In genomic region chr3:122793568-122794416, GRCh38 we compare ENCODE assay signal across 8 cellular contexts. TPM values are rescaled to one million over a fixed set of nuclear protein-coding genes. Genes with fewer than 3 reads are reported as not detected.
DNase-seq lines count a peak whose midpoint lies in the region; ATAC-seq lines count a peak whose summit lies in the region.

TSS of gene HSPBAP1 (minus strand) at chr3:122793831. CDS start at chr3:122793680, 151 bp downstream.

- H3K36me3 Mint-ChIP-seq in activated CD4-positive, alpha-beta T cell treated with anti-CD3 and anti-CD28 coated beads, Interleukin-2, amount 10 ng/mL, durations not matched to agents 24 days and 14 days (ENCODE audit: low read depth): peaks cover 5% of the 10 kb centered on the region

- H3K14ac ChIP-seq in mesenchymal stem cell (ENCODE audit: low read length in 2 of 2): peak within 1 kb of the TSS in 1 of 2 experiments; percentile 98

- H3K9ac ChIP-seq in mesenchymal stem cell (ENCODE audit: low read length): peak within 1 kb of the TSS; percentile 97

- peak within 1 kb of the TSS; percentile 42 to 100 for H2BK12ac ChIP-seq in mesenchymal stem cell (ENCODE audit: low read length in 2 of 2)

- H3K27me3 Mint-ChIP-seq in activated CD4-positive, alpha-beta T cell treated with anti-CD3 and anti-CD28 coated beads, Interleukin-2, amount 10 ng/mL, durations not matched to agents 24 days and 14 days: no peaks in the 10 kb centered on the region

- intact Hi-C loops in activated CD4-positive, alpha-beta T cell treated with anti-CD3 and anti-CD28 coated beads, Interleukin-2, amount 10 ng/mL, durations not matched to agents 24 days and 14 days (cut with micrococcal nuclease): loop anchor here (1.0 to 5.0 kb wide), 4 partner anchors 377 to 1247 kb away; partner anchors contain the start of genes FAM162A, SEC22A and WDR5B

- DNase-seq in A172 (ENCODE audit: low spot score) (peak; percentile 81), GM19238 (ENCODE audit: insufficient read length, low spot score) (peak; percentile 87), mesenchymal stem cell (peak; percentile 96), NCI-H526 (lab: John Stamatoyannopoulos, UW) (no peak)
- DNase-seq in activated CD4-positive, alpha-beta T cell treated with anti-CD3 and anti-CD28 coated beads, Interleukin-2, amount 10 ng/mL, durations not matched to agents 24 days and 14 days: peak; percentile 97
- peak; percentile 85 for DNase-seq in stimulated activated CD8-positive, alpha-beta memory T cell treated with anti-CD3 and anti-CD28 coated beads, Interleukin-15, amount 100 ng/mL, for 1 hour (ENCODE audit: low read depth)

- H3K4ac ChIP-seq in mesenchymal stem cell (ENCODE audit: low read depth in 1 of 2, low read length in 2 of 2): peak within 1 kb of the TSS; percentile 88 to 92

- peak within 1 kb of the TSS; percentile 48 for H2BK5ac ChIP-seq in mesenchymal stem cell (ENCODE audit: low read depth, low read length, poor library complexity, severe bottlenecking)

- peak within 1 kb of the TSS; percentile 54 for H2BK120ac ChIP-seq in mesenchymal stem cell (ENCODE audit: low read depth, low read length)

- peaks cover 6% of the 10 kb centered on the region for H3K4me1 ChIP-seq in ectodermal cell (ENCODE audit: control insufficient read depth, insufficient read depth, low read length)
- H3K4me1 ChIP-seq in mesenchymal stem cell (ENCODE audit: control insufficient read depth, insufficient read depth, low read depth, low read length): peaks cover 4% of the 10 kb centered on the region

- peak within 1 kb of the TSS; percentile 87 to 89 for H3K18ac ChIP-seq in mesenchymal stem cell (ENCODE audit: low read depth in 1 of 2, low read length in 2 of 2)

- peak within 1 kb of the TSS in 1 of 2 experiments; percentile 89 for H3K23ac ChIP-seq in mesenchymal stem cell (ENCODE audit: low read length in 2 of 2)

- H3K4me3 ChIP-seq in ectodermal cell (ENCODE audit: insufficient read depth, low read depth, low read length) (peak within 1 kb of the TSS; percentile 77), mesenchymal stem cell (ENCODE audit: insufficient read depth in 1 of 2, low read depth in 1 of 2, low read length in 2 of 2) (peak within 1 kb of the TSS; percentile 90 to 97)

- H3K4me3 Mint-ChIP-seq in activated CD4-positive, alpha-beta T cell treated with anti-CD3 and anti-CD28 coated beads, Interleukin-2, amount 10 ng/mL, durations not matched to agents 24 days and 14 days: peak within 1 kb of the TSS; percentile 90

- H3K36me3 ChIP-seq in ectodermal cell (ENCODE audit: control insufficient read depth, insufficient read depth, low read length) (no peaks in the 10 kb centered on the region), mesenchymal stem cell (ENCODE audit: control insufficient read depth in 1 of 2, insufficient read depth in 2 of 2, low read depth in 1 of 2, low read length in 2 of 2) (no peaks in the 10 kb centered on the region)

- H3K9me3 ChIP-seq in ectodermal cell (ENCODE audit: control insufficient read depth, low read length) (no peaks in the 10 kb centered on the region), mesenchymal stem cell (ENCODE audit: control insufficient read depth, low read length) (no peaks in the 10 kb centered on the region)

- peak; percentile 47 for ATAC-seq in HG03457 (IDR thresholded peaks at IDR 0.05; ENCODE audit: unreplicated experiment)

- H3K9me3 Mint-ChIP-seq in activated CD4-positive, alpha-beta T cell treated with anti-CD3 and anti-CD28 coated beads, Interleukin-2, amount 10 ng/mL, durations not matched to agents 24 days and 14 days: no peaks in the 10 kb centered on the region

- peak within 1 kb of the TSS; percentile 57 for H4K91ac ChIP-seq in mesenchymal stem cell (ENCODE audit: low read length)

- peak within 1 kb of the TSS; percentile 98 for H2AFZ ChIP-seq in mesenchymal stem cell (ENCODE audit: low read depth, low read length)

- no peak within 1 kb of the TSS for H2AK5ac ChIP-seq in mesenchymal stem cell (ENCODE audit: low read length, severe bottlenecking)

- H3K27me3 ChIP-seq in ectodermal cell (ENCODE audit: control insufficient read depth, insufficient read depth, low read length, poor library complexity, severe bottlenecking) (peaks cover 4% of the 10 kb centered on the region), mesenchymal stem cell (ENCODE audit: control insufficient read depth in 1 of 2, insufficient read depth in 1 of 2, low read length in 2 of 2) (no peaks in the 10 kb centered on the region)

- H4K8ac ChIP-seq in mesenchymal stem cell (ENCODE audit: low read length): peak within 1 kb of the TSS; percentile 100

- H3K27ac ChIP-seq in ectodermal cell (ENCODE audit: insufficient read depth, low read depth, low read length, poor library complexity, severe bottlenecking) (peak within 1 kb of the TSS; percentile 91), mesenchymal stem cell (ENCODE audit: low read length, poor library complexity, severe bottlenecking) (peak within 1 kb of the TSS; percentile 89)

- peak within 1 kb of the TSS; percentile 79 for H3K4me2 ChIP-seq in mesenchymal stem cell (ENCODE audit: low read length, poor library complexity, severe bottlenecking)

- peaks cover 27% of the 10 kb centered on the region for H3K79me1 ChIP-seq in mesenchymal stem cell (replicated peaks; ENCODE audit: low read length, poor library complexity, severe bottlenecking)

- H3K27ac Mint-ChIP-seq in activated CD4-positive, alpha-beta T cell treated with anti-CD3 and anti-CD28 coated beads, Interleukin-2, amount 10 ng/mL, durations not matched to agents 24 days and 14 days: peak within 1 kb of the TSS; percentile 88

- H3K4me1 Mint-ChIP-seq in activated CD4-positive, alpha-beta T cell treated with anti-CD3 and anti-CD28 coated beads, Interleukin-2, amount 10 ng/mL, durations not matched to agents 24 days and 14 days: peaks cover 32% of the 10 kb centered on the region

- peak within 1 kb of the TSS; percentile 73 for H2BK15ac ChIP-seq in mesenchymal stem cell (ENCODE audit: low read depth, poor library complexity, severe bottlenecking)

- WGBS in ectodermal cell, 2 experiments: 0% methylated on average over 45 to 46 of the region's 46 CpGs
- under 1% methylated on average over 40 of the region's 46 CpGs for WGBS in mesenchymal stem cell

RNA-seq across cellular contexts. Expression of gene HSPBAP1, which starts in this region (rescaled TPM):
- total RNA-seq in A172 (2014; rRNA removed; shearing (Covaris generic)): 6.2 and 14.6 TPM in 2 replicates
- total RNA-seq in activated CD4-positive, alpha-beta T cell treated with anti-CD3 and anti-CD28 coated beads, Interleukin-2, amount 10 ng/mL, durations not matched to agents 24 days and 14 days: 7.5 and 8.7 TPM in 2 replicates
- polyA plus RNA-seq in ectodermal cell (2013, experiment 1 of 4): 15.9 TPM
- 15.6 TPM for polyA plus RNA-seq in ectodermal cell (2013, experiment 2 of 4)
- polyA plus RNA-seq in ectodermal cell (2013, experiment 3 of 4): 10.5 TPM
- polyA plus RNA-seq in ectodermal cell (2013, experiment 4 of 4): 10.9 TPM
- polyA plus RNA-seq in mesenchymal stem cell (2013, experiment 1 of 2): 4.0 TPM
- polyA plus RNA-seq in mesenchymal stem cell (2013, experiment 2 of 2): 4.0 TPM

Comparison
In these comparisons a context has a peak if more than half of its experiments do, and no peak if none do; other contexts are left out.
1. DNase-seq: peak in A172 (single experiment), GM19238 (single experiment), activated CD4-positive, alpha-beta T cell treated with anti-CD3 and anti-CD28 coated beads, Interleukin-2, amount 10 ng/mL, durations not matched to agents 24 days and 14 days (single experiment), mesenchymal stem cell (single experiment) and stimulated activated CD8-positive, alpha-beta memory T cell treated with anti-CD3 and anti-CD28 coated beads, Interleukin-15, amount 100 ng/mL, for 1 hour (single experiment); none in NCI-H526 (0 of 2).